Comparison of ENCODE assay signal across 30 cellular contexts in the genomic region with DNA sequence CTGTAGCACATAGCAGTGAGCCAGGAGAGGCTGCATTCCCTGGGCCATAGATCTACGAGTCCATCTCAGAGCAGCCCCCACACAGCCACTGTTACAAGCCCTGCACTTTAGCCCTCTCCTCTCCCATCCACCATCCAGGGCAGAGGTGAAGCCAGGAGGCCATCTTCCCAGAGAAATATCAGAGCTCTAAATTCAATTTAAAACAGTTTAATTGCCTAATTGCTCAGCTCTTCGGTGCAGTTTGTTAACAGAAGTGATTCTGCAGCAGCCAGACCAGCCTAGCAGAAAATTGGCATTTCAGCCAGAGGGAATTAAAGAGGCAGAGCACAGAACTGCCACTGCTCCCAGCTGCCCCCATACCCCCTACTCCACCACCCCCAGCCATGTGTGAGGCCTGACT.
"Had no signal": no experiment of that assay in that cellular context is flagged by ENCODE, and none has a peak within 500 bp of the region (broad histone marks: within the 10 kb centered on the region; RNA-seq: fewer than 3 reads in every experiment).

No MANE protein-coding gene starts in this region.

- H3K4me2 ChIP-seq: hepatocyte, smooth muscle cell had no signal

- H3K36me3 Mint-ChIP-seq: activated CD4-positive, alpha-beta memory T cell treated with anti-CD3 and anti-CD28 coated beads for 36 hours; mesothelial cell of epicardium; naive B cell; stimulated activated memory B cell treated with anti-CD40 and anti-IgM and Interleukin-4, amounts not matched to agents 10 μg/mL and 1 μg/mL and 100 μg/mL, for 72 hours had no signal

- H3K4me3 ChIP-seq: gastrocnemius medialis, hepatocyte, right atrium auricular region, smooth muscle cell, thyroid gland, upper lobe of right lung had no signal

- H3K4me3 Mint-ChIP-seq: activated CD4-positive, alpha-beta memory T cell treated with anti-CD3 and anti-CD28 coated beads for 36 hours; activated CD4-positive, alpha-beta T cell treated with anti-CD3 and anti-CD28 coated beads, Interleukin-2, amount 10 ng/mL, durations not matched to agents 24 days and 14 days; activated T-helper 17 cell treated with anti-CD3 and anti-CD28 coated beads, Interleukin-2, amount 50 U/mL, for 72 hours; effector memory CD8-positive, alpha-beta T cell; mesothelial cell of epicardium; stimulated activated memory B cell treated with anti-CD40 and anti-IgM and Interleukin-4, amounts not matched to agents 10 μg/mL and 1 μg/mL and 100 μg/mL, for 72 hours; stimulated activated naive CD8-positive, alpha-beta T cell treated with anti-CD3 and anti-CD28 coated beads, Interleukin-15, amount 100 ng/mL, for 72 hours had no signal

- H3K27me3 ChIP-seq: gastrocnemius medialis, hepatocyte, right atrium auricular region, thyroid gland, upper lobe of right lung had no signal

- ATAC-seq: activated T-helper 17 cell treated with anti-CD3 and anti-CD28 coated beads, Interleukin-2, amount 50 U/mL, for 72 hours; effector memory CD8-positive, alpha-beta T cell; gastrocnemius medialis; left cardiac atrium; stimulated activated memory B cell treated with anti-CD40 and anti-IgM and Interleukin-4, amounts not matched to agents 10 μg/mL and 1 μg/mL and 100 μg/mL, for 72 hours; stimulated activated naive CD8-positive, alpha-beta T cell treated with anti-CD3 and anti-CD28 coated beads, Interleukin-15, amount 100 ng/mL, for 72 hours; upper lobe of right lung had no signal

- H3K36me3 ChIP-seq: gastrocnemius medialis, right atrium auricular region, thyroid gland, upper lobe of right lung had no signal

- H3K27ac Mint-ChIP-seq: activated CD4-positive, alpha-beta memory T cell treated with anti-CD3 and anti-CD28 coated beads for 36 hours; activated CD4-positive, alpha-beta T cell treated with anti-CD3 and anti-CD28 coated beads, Interleukin-2, amount 10 ng/mL, durations not matched to agents 24 days and 14 days; activated T-helper 17 cell treated with anti-CD3 and anti-CD28 coated beads, Interleukin-2, amount 50 U/mL, for 72 hours; effector memory CD8-positive, alpha-beta T cell; mesothelial cell of epicardium; naive B cell; stimulated activated memory B cell treated with anti-CD40 and anti-IgM and Interleukin-4, amounts not matched to agents 10 μg/mL and 1 μg/mL and 100 μg/mL, for 72 hours; stimulated activated naive CD8-positive, alpha-beta T cell treated with anti-CD3 and anti-CD28 coated beads, Interleukin-15, amount 100 ng/mL, for 72 hours had no signal

- H3K9me3 ChIP-seq: gastrocnemius medialis, right atrium auricular region, thyroid gland, upper lobe of right lung had no signal

- H3K9me3 Mint-ChIP-seq: activated CD4-positive, alpha-beta memory T cell treated with anti-CD3 and anti-CD28 coated beads for 36 hours; activated CD4-positive, alpha-beta T cell treated with anti-CD3 and anti-CD28 coated beads, Interleukin-2, amount 10 ng/mL, durations not matched to agents 24 days and 14 days; activated T-helper 17 cell treated with anti-CD3 and anti-CD28 coated beads, Interleukin-2, amount 50 U/mL, for 72 hours; effector memory CD8-positive, alpha-beta T cell; mesothelial cell of epicardium; naive B cell; stimulated activated memory B cell treated with anti-CD40 and anti-IgM and Interleukin-4, amounts not matched to agents 10 μg/mL and 1 μg/mL and 100 μg/mL, for 72 hours; stimulated activated naive CD8-positive, alpha-beta T cell treated with anti-CD3 and anti-CD28 coated beads, Interleukin-15, amount 100 ng/mL, for 72 hours had no signal

- H3K79me2 ChIP-seq: hepatocyte had no signal

- H3K27me3 Mint-ChIP-seq: activated CD4-positive, alpha-beta memory T cell treated with anti-CD3 and anti-CD28 coated beads for 36 hours had no signal

- DNase-seq: activated CD4-positive, alpha-beta memory T cell treated with anti-CD3 and anti-CD28 coated beads for 36 hours; activated CD4-positive, alpha-beta T cell treated with anti-CD3 and anti-CD28 coated beads, Interleukin-2, amount 10 ng/mL, durations not matched to agents 24 days and 14 days; activated CD4-positive, CD25-positive, alpha-beta regulatory T cell treated with anti-CD3 and anti-CD28 coated beads, Interleukin-2, amount 50 U/mL, for 72 hours; activated CD8-positive, alpha-beta memory T cell treated with anti-CD3 and anti-CD28 coated beads, Interleukin-2, amount 50 U/mL, for 4 hours; activated gamma-delta T cell treated with Interleukin-2 at 50 U/mL for 16 hours; activated naive CD4-positive, alpha-beta T cell treated with anti-CD3 and anti-CD28 coated beads, Interleukin-2, amount 50 U/mL, for 16 hours; activated T-cell treated with anti-CD3 and anti-CD28 coated beads, Interleukin-2, amount 50 U/mL, for 1 hour; amniotic stem cell; caudate nucleus; cortex of kidney; effector memory CD8-positive, alpha-beta T cell; erythroblast; gastrocnemius medialis; islet precursor cell; left cardiac atrium; mammary epithelial cell; naive B cell; stimulated activated CD4-positive, alpha-beta T cell treated with anti-CD3 and anti-CD28 coated beads, Interleukin-1b, Interleukin-23, amount 100 ng/mL, for 48 hours; stimulated activated CD4-positive, alpha-beta T cell treated with anti-CD3 and anti-CD28 coated beads, Interleukin-4, amount 100 ng/mL, for 4 hours; stimulated activated CD8-positive, alpha-beta memory T cell treated with anti-CD3 and anti-CD28 coated beads, Interleukin-4, amount 100 ng/mL, for 48 hours; stimulated activated naive CD8-positive, alpha-beta T cell treated with anti-CD3 and anti-CD28 coated beads, Interleukin-15, amount 100 ng/mL, for 72 hours; substantia nigra; thyroid gland; upper lobe of right lung had no signal

- H3K27ac ChIP-seq: gastrocnemius medialis, hepatocyte, right atrium auricular region, thyroid gland, upper lobe of right lung had no signal

- H2AFZ ChIP-seq: hepatocyte had no signal
